ENCODE assay signal across 1 cellular context in genomic region chr3:195698325-195699147, GRCh38.
TF ChIP-seq lines count a peak whose summit lies in the region.

No MANE protein-coding gene starts in this region.

TF ChIP-seq in K562, 482 proteins besides CTCF, POLR2A, EP300 and RAD21 (continued from another document and continues in another):
- TF ChIP-seq CREB1 (IDR thresholded peaks at IDR 0.05), result 0 out of 2 replicates have a peak, but pooled peaks have one; percentile 7
- no peak for TF ChIP-seq CREB1 (CRISPR knock-in tag; IDR thresholded peaks at IDR 0.05)
- TF ChIP-seq ZBTB7A (IDR thresholded peaks at IDR 0.05; ENCODE audit: borderline replicate concordance, control insufficient read depth, low read depth, low read length), result no peak
- no peak for TF ChIP-seq ZSCAN29 (IDR thresholded peaks at IDR 0.05)
- TF ChIP-seq DNMT1 (IDR thresholded peaks at IDR 0.05), result no peak
- no peak for TF ChIP-seq KHSRP (IDR thresholded peaks at IDR 0.05)
- no peak for TF ChIP-seq PREB (CRISPR knock-in tag; IDR thresholded peaks at IDR 0.05)
- TF ChIP-seq CSDE1 (IDR thresholded peaks at IDR 0.05), result no peak
- TF ChIP-seq PCBP2 (IDR thresholded peaks at IDR 0.05; ENCODE audit: low read depth, low read length, poor library complexity, severe bottlenecking), result no peak
- no peak for TF ChIP-seq XRCC3 (IDR thresholded peaks at IDR 0.05)
- TF ChIP-seq SNAPC5 (CRISPR knock-in tag; IDR thresholded peaks at IDR 0.05), result no peak
- TF ChIP-seq ZNF263 (CRISPR knock-in tag; IDR thresholded peaks at IDR 0.05; ENCODE audit: borderline replicate concordance), result no peak
- TF ChIP-seq MXI1 (IDR thresholded peaks at IDR 0.05; ENCODE audit: low read depth, low read length), result no peak
- no peak for TF ChIP-seq TCFL5 (CRISPR knock-in tag; conservative IDR thresholded peaks at IDR 0.05)
- TF ChIP-seq HDAC8 (tag; IDR thresholded peaks at IDR 0.05), result no peak
- TF ChIP-seq ZNF408 (CRISPR knock-in tag; IDR thresholded peaks at IDR 0.05; ENCODE audit: low read depth), result no peak
- TF ChIP-seq JUN (IDR thresholded peaks at IDR 0.05; ENCODE audit: borderline replicate concordance, low read depth, low read length), result no peak
- TF ChIP-seq JUN (CRISPR knock-in tag; IDR thresholded peaks at IDR 0.05; ENCODE audit: borderline replicate concordance), result no peak
- no peak for TF ChIP-seq MEIS2 (IDR thresholded peaks at IDR 0.05; ENCODE audit: partially characterized antibody)
- TF ChIP-seq AFF1 (IDR thresholded peaks at IDR 0.05; ENCODE audit: low read depth in 1 of 2, partially characterized antibody in 2 of 2), result no peak
- no peak for TF ChIP-seq ZBTB26 (CRISPR knock-in tag; IDR thresholded peaks at IDR 0.05)
- no peak for TF ChIP-seq E2F8 (IDR thresholded peaks at IDR 0.05; ENCODE audit: low read depth, partially characterized antibody)
- TF ChIP-seq SETDB1 (IDR thresholded peaks at IDR 0.05; ENCODE audit: low read length), result no peak
- 0 out of 2 replicates have a peak, but pooled peaks have one; percentile 57 for TF ChIP-seq ETV5 (CRISPR knock-in tag; IDR thresholded peaks at IDR 0.05; ENCODE audit: low read depth)
- no peak for TF ChIP-seq SP2 (IDR thresholded peaks at IDR 0.05; ENCODE audit: extremely low read depth, low read depth, low read length, poor library complexity, severe bottlenecking)
- no peak for TF ChIP-seq NR4A1 (CRISPR knock-in tag; IDR thresholded peaks at IDR 0.05)
- TF ChIP-seq NR4A1 (tag; IDR thresholded peaks at IDR 0.05), result 0 out of 2 replicates have a peak, but pooled peaks have one; percentile 63
- TF ChIP-seq CUX1 (CRISPR knock-in tag; IDR thresholded peaks at IDR 0.05), result no peak
- TF ChIP-seq TRIM28 (IDR thresholded peaks at IDR 0.05), result no peak
- no peak for TF ChIP-seq HNRNPL (IDR thresholded peaks at IDR 0.05; ENCODE audit: low read depth, low read length)
- TF ChIP-seq KLF1 (tag; IDR thresholded peaks at IDR 0.05), result no peak
- no peak for TF ChIP-seq NUFIP1 (IDR thresholded peaks at IDR 0.05; ENCODE audit: partially characterized antibody)
- no peak for TF ChIP-seq ZNF445 (CRISPR knock-in tag; IDR thresholded peaks at IDR 0.05; ENCODE audit: low read depth)
- no peak for TF ChIP-seq BCOR (IDR thresholded peaks at IDR 0.05)
- TF ChIP-seq ZNF146 (CRISPR knock-in tag; IDR thresholded peaks at IDR 0.05; ENCODE audit: unreplicated experiment), result no peak
- TF ChIP-seq SNIP1 (IDR thresholded peaks at IDR 0.05; ENCODE audit: low read depth), result no peak
- TF ChIP-seq TFE3 (CRISPR knock-in tag; IDR thresholded peaks at IDR 0.05), result no peak
- TF ChIP-seq JUND (IDR thresholded peaks at IDR 0.05; ENCODE audit: borderline replicate concordance, low read depth, low read length), result no peak
- TF ChIP-seq JUND (tag; IDR thresholded peaks at IDR 0.05; ENCODE audit: borderline replicate concordance, low read depth, low read length), result no peak
- no peak for TF ChIP-seq ATF3 (IDR thresholded peaks at IDR 0.05)
- no peak for TF ChIP-seq ATF3 (CRISPR knock-in tag; conservative IDR thresholded peaks at IDR 0.05)
- TF ChIP-seq ZNF551 (CRISPR knock-in tag; IDR thresholded peaks at IDR 0.05), result no peak
- TF ChIP-seq ZBTB1 (CRISPR knock-in tag; IDR thresholded peaks at IDR 0.05; ENCODE audit: borderline replicate concordance, low read depth), result no peak
- no peak for TF ChIP-seq IFI16 (CRISPR knock-in tag; IDR thresholded peaks at IDR 0.05)
- no peak for TF ChIP-seq GTF2F1 (IDR thresholded peaks at IDR 0.05; ENCODE audit: low read depth, low read length)
- TF ChIP-seq E2F6 (IDR thresholded peaks at IDR 0.05; ENCODE audit: borderline replicate concordance in 1 of 2, extremely low read depth in 1 of 2, insufficient read depth in 1 of 2, insufficient read length in 1 of 2, low read depth in 1 of 2, low read length in 1 of 2, poor library complexity in 1 of 2, severe bottlenecking in 1 of 2), result no peak
- TF ChIP-seq ARID3A (IDR thresholded peaks at IDR 0.05; ENCODE audit: borderline replicate concordance, low read depth, low read length), result no peak
- TF ChIP-seq RBM22 (IDR thresholded peaks at IDR 0.05; ENCODE audit: low read depth, low read length, poor library complexity, severe bottlenecking), result no peak
- no peak for TF ChIP-seq ZNF175 (CRISPR knock-in tag; IDR thresholded peaks at IDR 0.05; ENCODE audit: low read depth)
